2 cellular contexts compared by ENCODE assay signal in genomic region chr3:20038679-20039078, GRCh38.
TF ChIP-seq lines count a peak whose summit lies in the region.

No MANE protein-coding gene starts in this region.

TF ChIP-seq in SK-N-SH, 30 proteins besides CTCF, POLR2A, EP300 and RAD21 (continued from another document):
- TF ChIP-seq PBX3 (IDR thresholded peaks at IDR 0.05) (no peak), YY1 (IDR thresholded peaks at IDR 0.05; ENCODE audit: low read depth) (no peak), TCF12 (IDR thresholded peaks at IDR 0.05) (no peak), EZH2phosphoT487 (IDR thresholded peaks at IDR 0.05; ENCODE audit: borderline replicate concordance, low read depth) (no peak), JUND (IDR thresholded peaks at IDR 0.05) (no peak), FOSL2 (IDR thresholded peaks at IDR 0.05; ENCODE audit: borderline replicate concordance, low read depth) (no peak), SMC3 (IDR thresholded peaks at IDR 0.05; ENCODE audit: low read depth, low read length) (no peak; the same call in 1 of the 2 replicates), RFX5 (IDR thresholded peaks at IDR 0.05; ENCODE audit: low read length) (no peak), RXRA (IDR thresholded peaks at IDR 0.05; ENCODE audit: borderline replicate concordance, low read depth) (no peak), IRF3 (IDR thresholded peaks at IDR 0.05; ENCODE audit: low read depth, low read length) (no peak), FOXJ3 (CRISPR knock-in tag; IDR thresholded peaks at IDR 0.05) (no peak)
- TF ChIP-seq, protein P1, sequence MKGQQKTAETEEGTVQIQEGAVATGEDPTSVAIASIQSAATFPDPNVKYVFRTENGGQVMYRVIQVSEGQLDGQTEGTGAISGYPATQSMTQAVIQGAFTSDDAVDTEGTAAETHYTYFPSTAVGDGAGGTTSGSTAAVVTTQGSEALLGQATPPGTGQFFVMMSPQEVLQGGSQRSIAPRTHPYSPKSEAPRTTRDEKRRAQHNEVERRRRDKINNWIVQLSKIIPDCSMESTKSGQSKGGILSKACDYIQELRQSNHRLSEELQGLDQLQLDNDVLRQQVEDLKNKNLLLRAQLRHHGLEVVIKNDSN (IDR thresholded peaks at IDR 0.05; ENCODE audit: borderline replicate concordance, low read depth), result no peak
- TF ChIP-seq, protein P2, sequence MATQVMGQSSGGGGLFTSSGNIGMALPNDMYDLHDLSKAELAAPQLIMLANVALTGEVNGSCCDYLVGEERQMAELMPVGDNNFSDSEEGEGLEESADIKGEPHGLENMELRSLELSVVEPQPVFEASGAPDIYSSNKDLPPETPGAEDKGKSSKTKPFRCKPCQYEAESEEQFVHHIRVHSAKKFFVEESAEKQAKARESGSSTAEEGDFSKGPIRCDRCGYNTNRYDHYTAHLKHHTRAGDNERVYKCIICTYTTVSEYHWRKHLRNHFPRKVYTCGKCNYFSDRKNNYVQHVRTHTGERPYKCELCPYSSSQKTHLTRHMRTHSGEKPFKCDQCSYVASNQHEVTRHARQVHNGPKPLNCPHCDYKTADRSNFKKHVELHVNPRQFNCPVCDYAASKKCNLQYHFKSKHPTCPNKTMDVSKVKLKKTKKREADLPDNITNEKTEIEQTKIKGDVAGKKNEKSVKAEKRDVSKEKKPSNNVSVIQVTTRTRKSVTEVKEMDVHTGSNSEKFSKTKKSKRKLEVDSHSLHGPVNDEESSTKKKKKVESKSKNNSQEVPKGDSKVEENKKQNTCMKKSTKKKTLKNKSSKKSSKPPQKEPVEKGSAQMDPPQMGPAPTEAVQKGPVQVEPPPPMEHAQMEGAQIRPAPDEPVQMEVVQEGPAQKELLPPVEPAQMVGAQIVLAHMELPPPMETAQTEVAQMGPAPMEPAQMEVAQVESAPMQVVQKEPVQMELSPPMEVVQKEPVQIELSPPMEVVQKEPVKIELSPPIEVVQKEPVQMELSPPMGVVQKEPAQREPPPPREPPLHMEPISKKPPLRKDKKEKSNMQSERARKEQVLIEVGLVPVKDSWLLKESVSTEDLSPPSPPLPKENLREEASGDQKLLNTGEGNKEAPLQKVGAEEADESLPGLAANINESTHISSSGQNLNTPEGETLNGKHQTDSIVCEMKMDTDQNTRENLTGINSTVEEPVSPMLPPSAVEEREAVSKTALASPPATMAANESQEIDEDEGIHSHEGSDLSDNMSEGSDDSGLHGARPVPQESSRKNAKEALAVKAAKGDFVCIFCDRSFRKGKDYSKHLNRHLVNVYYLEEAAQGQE (IDR thresholded peaks at IDR 0.05; ENCODE audit: low read depth, low read length), result no peak
TF ChIP-seq in SK-N-SH: peak in this region for 0.

TF ChIP-seq in SK-N-SH treated with all-trans-retinoic acid at 6 μM for 48 hours, 23 proteins besides CTCF, POLR2A, EP300 and RAD21 (continued from another document):
- TF ChIP-seq BACH2 (CRISPR knock-in tag; IDR thresholded peaks at IDR 0.05; ENCODE audit: borderline replicate concordance), result no peak
- TF ChIP-seq, protein P3, sequence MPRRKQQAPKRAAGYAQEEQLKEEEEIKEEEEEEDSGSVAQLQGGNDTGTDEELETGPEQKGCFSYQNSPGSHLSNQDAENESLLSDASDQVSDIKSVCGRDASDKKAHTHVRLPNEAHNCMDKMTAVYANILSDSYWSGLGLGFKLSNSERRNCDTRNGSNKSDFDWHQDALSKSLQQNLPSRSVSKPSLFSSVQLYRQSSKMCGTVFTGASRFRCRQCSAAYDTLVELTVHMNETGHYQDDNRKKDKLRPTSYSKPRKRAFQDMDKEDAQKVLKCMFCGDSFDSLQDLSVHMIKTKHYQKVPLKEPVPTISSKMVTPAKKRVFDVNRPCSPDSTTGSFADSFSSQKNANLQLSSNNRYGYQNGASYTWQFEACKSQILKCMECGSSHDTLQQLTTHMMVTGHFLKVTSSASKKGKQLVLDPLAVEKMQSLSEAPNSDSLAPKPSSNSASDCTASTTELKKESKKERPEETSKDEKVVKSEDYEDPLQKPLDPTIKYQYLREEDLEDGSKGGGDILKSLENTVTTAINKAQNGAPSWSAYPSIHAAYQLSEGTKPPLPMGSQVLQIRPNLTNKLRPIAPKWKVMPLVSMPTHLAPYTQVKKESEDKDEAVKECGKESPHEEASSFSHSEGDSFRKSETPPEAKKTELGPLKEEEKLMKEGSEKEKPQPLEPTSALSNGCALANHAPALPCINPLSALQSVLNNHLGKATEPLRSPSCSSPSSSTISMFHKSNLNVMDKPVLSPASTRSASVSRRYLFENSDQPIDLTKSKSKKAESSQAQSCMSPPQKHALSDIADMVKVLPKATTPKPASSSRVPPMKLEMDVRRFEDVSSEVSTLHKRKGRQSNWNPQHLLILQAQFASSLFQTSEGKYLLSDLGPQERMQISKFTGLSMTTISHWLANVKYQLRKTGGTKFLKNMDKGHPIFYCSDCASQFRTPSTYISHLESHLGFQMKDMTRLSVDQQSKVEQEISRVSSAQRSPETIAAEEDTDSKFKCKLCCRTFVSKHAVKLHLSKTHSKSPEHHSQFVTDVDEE (CRISPR knock-in tag; IDR thresholded peaks at IDR 0.05), result no peak
- TF ChIP-seq CSRNP3 (CRISPR knock-in tag; IDR thresholded peaks at IDR 0.05), result no peak
- TF ChIP-seq PPARA (CRISPR knock-in tag; IDR thresholded peaks at IDR 0.05; ENCODE audit: borderline replicate concordance), result no peak
- TF ChIP-seq ZFP30 (CRISPR knock-in tag; IDR thresholded peaks at IDR 0.05), result no peak
- no peak for TF ChIP-seq ZNF8 (CRISPR knock-in tag; IDR thresholded peaks at IDR 0.05)
- TF ChIP-seq GLIS3 (CRISPR knock-in tag; IDR thresholded peaks at IDR 0.05), result no peak
- no peak for TF ChIP-seq ZC3H10 (CRISPR knock-in tag; IDR thresholded peaks at IDR 0.05)
- TF ChIP-seq TOX (CRISPR knock-in tag; IDR thresholded peaks at IDR 0.05; ENCODE audit: borderline replicate concordance), result no peak
- no peak for TF ChIP-seq TCF4 (CRISPR knock-in tag; IDR thresholded peaks at IDR 0.05; ENCODE audit: borderline replicate concordance)
- no peak for TF ChIP-seq CSDC2 (CRISPR knock-in tag; IDR thresholded peaks at IDR 0.05)
